In genomic region chr5:53411388-53411787, GRCh38 we compare ENCODE assay signal across 23 cellular contexts.
DNase-seq lines count a peak whose midpoint lies in the region; ATAC-seq and TF ChIP-seq lines count a peak whose summit lies in the region.
"Had no signal": no experiment of that assay in that cellular context is flagged by ENCODE, and none has a peak within 500 bp of the region (broad histone marks: within the 10 kb centered on the region; RNA-seq: fewer than 3 reads in every experiment).

No MANE protein-coding gene starts in this region.

- H3K4me1 ChIP-seq in adipocyte (ENCODE audit: control insufficient read depth, insufficient read depth, low read length) (peaks cover 16% of the 10 kb centered on the region), smooth muscle cell (ENCODE audit: low read depth) (peaks cover 6% of the 10 kb centered on the region), prostate gland (replicated peaks) (no peaks in the 10 kb centered on the region)
- H3K4me1 ChIP-seq: BLaER1 treated with 17β-estradiol and CSF1 and Interleukin-3, amounts not matched to agents 10 nM and 100 nM; body of pancreas; colonic mucosa; left ventricle myocardium inferior; upper lobe of right lung had no signal

- H3K36me3 ChIP-seq in adipocyte (ENCODE audit: control insufficient read depth, insufficient read depth, low read length, severe bottlenecking) (no peaks in the 10 kb centered on the region), smooth muscle cell (ENCODE audit: low read depth) (no peaks in the 10 kb centered on the region), prostate gland (no peaks in the 10 kb centered on the region)
- H3K36me3 ChIP-seq: BLaER1 treated with 17β-estradiol and CSF1 and Interleukin-3, amounts not matched to agents 10 nM and 100 nM; colonic mucosa; heart left ventricle; left ventricle myocardium inferior; upper lobe of right lung had no signal

- H3K9me3 ChIP-seq in adipocyte (ENCODE audit: control insufficient read depth, low read length) = no peaks in the 10 kb centered on the region
- no peaks in the 10 kb centered on the region for H3K9me3 ChIP-seq in smooth muscle cell (replicated peaks; ENCODE audit: low read depth)
- H3K9me3 ChIP-seq in prostate gland = no peaks in the 10 kb centered on the region
- H3K9me3 ChIP-seq: body of pancreas, colonic mucosa, heart left ventricle, left ventricle myocardium inferior, upper lobe of right lung had no signal

- no peaks in the 10 kb centered on the region for H3K79me2 ChIP-seq in smooth muscle cell (ENCODE audit: low read depth)

- no peaks in the 10 kb centered on the region for H3K27me3 ChIP-seq in adipocyte (replicated peaks; ENCODE audit: control insufficient read depth, insufficient read depth, low read length)
- H3K27me3 ChIP-seq in smooth muscle cell (ENCODE audit: low read depth) = no peaks in the 10 kb centered on the region
- H3K27me3 ChIP-seq in prostate gland (replicated peaks; ENCODE audit: insufficient read depth) = no peaks in the 10 kb centered on the region
- H3K27me3 ChIP-seq: BLaER1 treated with 17β-estradiol and CSF1 and Interleukin-3, amounts not matched to agents 10 nM and 100 nM; body of pancreas; colonic mucosa; heart left ventricle; upper lobe of right lung had no signal

- H3K9ac ChIP-seq in adipocyte (ENCODE audit: low read length) (peak overlapping the region; percentile 13), smooth muscle cell (ENCODE audit: low read depth) (no peak overlapping the region)
- H3K9ac ChIP-seq: BLaER1 treated with 17β-estradiol and CSF1 and Interleukin-3, amounts not matched to agents 10 nM and 100 nM had no signal

- H3K4me2 ChIP-seq in smooth muscle cell = no peak overlapping the region
- H3K4me2 ChIP-seq: BLaER1 treated with 17β-estradiol and CSF1 and Interleukin-3, amounts not matched to agents 10 nM and 100 nM had no signal

- peaks cover 3% of the 10 kb centered on the region for H3K4me1 Mint-ChIP-seq in T-helper 2 cell treated with Interferon-gamma antibody and Interleukin-4, amounts not matched to agents 5 μg/mL and 100 μg/mL, for 36 hours (ENCODE audit: low read depth)

- intact Hi-C loops in prostate gland (cut with DNase I) = no loop called here

- H3K4me3 ChIP-seq in adipocyte (ENCODE audit: low read length) (no peak overlapping the region), smooth muscle cell (no peak overlapping the region), prostate gland (no peak overlapping the region)
- H3K4me3 ChIP-seq: BLaER1 treated with 17β-estradiol and CSF1 and Interleukin-3, amounts not matched to agents 10 nM and 100 nM; body of pancreas; colonic mucosa; heart left ventricle; left ventricle myocardium inferior; upper lobe of right lung had no signal

- no peak overlapping the region for H3K27ac ChIP-seq in smooth muscle cell (ENCODE audit: low read depth)
- no peak overlapping the region for H3K27ac ChIP-seq in prostate gland
- H3K27ac ChIP-seq: BLaER1 treated with 17β-estradiol and CSF1 and Interleukin-3, amounts not matched to agents 10 nM and 100 nM; body of pancreas; colonic mucosa; heart left ventricle; left ventricle myocardium inferior; upper lobe of right lung had no signal

- no peak for DNase-seq in T-helper 2 cell treated with Interferon-gamma antibody and Interleukin-4, amounts not matched to agents 5 μg/mL and 100 μg/mL, for 36 hours (ENCODE audit: low spot score)
- no peak for DNase-seq in T-helper 2 cell
- DNase-seq in GM20000 (ENCODE audit: low spot score) = peak; percentile 22
- no peak for DNase-seq in adipocyte (ENCODE audit: low read depth)
- DNase-seq in smooth muscle cell (lab: John Stamatoyannopoulos, UW; ENCODE audit: unreplicated experiment) = no peak
- no peak for DNase-seq in prostate gland (ENCODE audit: low spot score)
- DNase-seq in activated CD4-positive, CD25-positive, alpha-beta regulatory T cell treated with anti-CD3 and anti-CD28 coated beads, Interleukin-2, amount 50 U/mL, for 72 hours = no peak
- DNase-seq: body of pancreas; colonic mucosa; H7; heart left ventricle; Kasumi-1; left ventricle myocardium inferior; NCI-H1092; NCI-H2081; NCI-H446 treated with DMSO at 0.1 percent for 48 hours; NK-92 treated with Interleukin-12 subunit alpha and Interleukin-12 subunit beta, amount 100 ng/mL, for 24 hours; stimulated activated CD4-positive, alpha-beta T cell treated with anti-CD3 and anti-CD28 coated beads, Interleukin-12 subunit alpha, Interleukin-12 subunit beta, amount 100 ng/mL, for 4 hours; upper lobe of right lung had no signal

- TF ChIP-seq POLR2A in prostate gland (IDR thresholded peaks at IDR 0.05) = no peak

- TF ChIP-seq CTCF in GM20000 (IDR thresholded peaks at IDR 0.05; ENCODE audit: extremely low read depth, missing control alignments) (no peak), smooth muscle cell (IDR thresholded peaks at IDR 0.05; ENCODE audit: borderline replicate concordance, insufficient read depth, poor library complexity, severe bottlenecking) (no peak), prostate gland (IDR thresholded peaks at IDR 0.05) (no peak)

- H4K20me1 ChIP-seq in smooth muscle cell (ENCODE audit: low read depth) = no peaks in the 10 kb centered on the region
- H4K20me1 ChIP-seq: BLaER1 treated with 17β-estradiol and CSF1 and Interleukin-3, amounts not matched to agents 10 nM and 100 nM had no signal

- no peaks in the 10 kb centered on the region for H3K27me3 Mint-ChIP-seq in T-helper 2 cell treated with Interferon-gamma antibody and Interleukin-4, amounts not matched to agents 5 μg/mL and 100 μg/mL, for 36 hours (ENCODE audit: low read depth)
- H3K27me3 Mint-ChIP-seq: activated naive CD8-positive, alpha-beta T cell had no signal

- WGBS in smooth muscle cell (ENCODE audit: low lambda C conversion rate) = 72% methylated on average over 1 of the region's 1 CpG
- WGBS in prostate gland = 18% methylated on average over 1 of the region's 1 CpG

- no peaks in the 10 kb centered on the region for H3F3A ChIP-seq in smooth muscle cell (ENCODE audit: low read depth)

- no peak overlapping the region for H3K27ac Mint-ChIP-seq in T-helper 2 cell treated with Interferon-gamma antibody and Interleukin-4, amounts not matched to agents 5 μg/mL and 100 μg/mL, for 36 hours
- H3K27ac Mint-ChIP-seq: activated naive CD8-positive, alpha-beta T cell; activated T-helper 1 cell treated with anti-CD3 and anti-CD28 coated beads, Interleukin-12 subunit alpha, Interleukin-12 subunit beta, Interleukin-2, Interleukin-4 antibody, amounts not matched to agents 30 ng/mL and 10 ng/mL and 1 ng/mL, durations not matched to agents 14 hours and 24 hours and 36 hours had no signal

- no peaks in the 10 kb centered on the region for H3K36me3 Mint-ChIP-seq in T-helper 2 cell treated with Interferon-gamma antibody and Interleukin-4, amounts not matched to agents 5 μg/mL and 100 μg/mL, for 36 hours (ENCODE audit: low read depth)
- H3K36me3 Mint-ChIP-seq: activated naive CD8-positive, alpha-beta T cell had no signal

- peak overlapping the region; percentile 9 for H3K4me3 Mint-ChIP-seq in T-helper 2 cell treated with Interferon-gamma antibody and Interleukin-4, amounts not matched to agents 5 μg/mL and 100 μg/mL, for 36 hours
- H3K4me3 Mint-ChIP-seq: activated naive CD8-positive, alpha-beta T cell; activated T-helper 1 cell treated with anti-CD3 and anti-CD28 coated beads, Interleukin-12 subunit alpha, Interleukin-12 subunit beta, Interleukin-2, Interleukin-4 antibody, amounts not matched to agents 30 ng/mL and 10 ng/mL and 1 ng/mL, durations not matched to agents 14 hours and 24 hours and 36 hours had no signal

- no peak for ATAC-seq in HG03039 (IDR thresholded peaks at IDR 0.05; ENCODE audit: unreplicated experiment)
- ATAC-seq: body of pancreas, heart left ventricle, upper lobe of right lung had no signal

- peak overlapping the region; percentile 83 for H2AFZ ChIP-seq in smooth muscle cell (ENCODE audit: low read depth)

- H3K9me3 Mint-ChIP-seq in T-helper 2 cell treated with Interferon-gamma antibody and Interleukin-4, amounts not matched to agents 5 μg/mL and 100 μg/mL, for 36 hours = no peaks in the 10 kb centered on the region
- H3K9me3 Mint-ChIP-seq: activated T-helper 1 cell treated with anti-CD3 and anti-CD28 coated beads, Interleukin-12 subunit alpha, Interleukin-12 subunit beta, Interleukin-2, Interleukin-4 antibody, amounts not matched to agents 30 ng/mL and 10 ng/mL and 1 ng/mL, durations not matched to agents 14 hours and 24 hours and 36 hours had no signal
